In the genomic region with DNA sequence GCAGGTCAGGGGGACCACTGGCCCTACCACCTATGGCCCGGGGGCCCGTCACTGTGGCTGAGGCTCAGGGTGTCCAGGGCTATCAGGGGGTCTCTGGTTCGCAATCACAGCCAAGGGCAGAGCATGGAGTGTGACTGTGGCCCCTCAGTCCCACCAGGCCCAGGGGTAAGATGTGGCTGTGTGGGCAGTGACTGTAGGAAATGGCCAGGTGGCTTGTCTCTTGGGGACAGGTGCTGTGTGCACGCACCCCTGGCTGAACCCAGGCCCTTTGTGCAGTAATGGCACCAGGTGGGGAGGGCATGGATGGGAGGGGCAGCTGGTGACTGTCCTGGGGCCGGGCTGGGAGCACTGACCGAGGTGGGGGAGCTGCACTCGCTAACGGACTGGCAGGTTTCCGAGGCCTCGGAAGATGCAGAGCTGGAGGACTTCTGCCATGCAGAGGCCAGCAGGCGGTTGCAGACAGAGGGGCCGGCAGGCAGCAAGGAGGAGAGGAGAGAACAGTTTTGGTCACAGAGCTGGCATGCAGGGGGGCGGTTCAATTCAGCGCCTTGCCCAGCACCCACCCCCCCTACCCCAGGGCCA, we compare ENCODE assay signal across 10 cellular contexts. TPM values are rescaled to one million over a fixed set of nuclear protein-coding genes. Genes with fewer than 3 reads are reported as not detected.
"Had no signal": no experiment of that assay in that cellular context is flagged by ENCODE, and none has a peak within 500 bp of the region (broad histone marks: within the 10 kb centered on the region; RNA-seq: fewer than 3 reads in every experiment).

No MANE protein-coding gene starts in this region.

- H3K27ac ChIP-seq: ovary, thoracic aorta had no signal

- DNase-seq: activated naive CD4-positive, alpha-beta T cell treated with anti-CD3 and anti-CD28 coated beads, Interleukin-2, amount 10 ng/mL, durations not matched to agents 7 days and 5 days; activated T-cell treated with anti-CD3 and anti-CD28 coated beads for 4 hours; stimulated activated CD4-positive, alpha-beta T cell treated with anti-CD3 and anti-CD28 coated beads, Interleukin-12 subunit alpha, Interleukin-12 subunit beta, amount 100 ng/mL, for 4 hours; stimulated activated CD4-positive, alpha-beta T cell treated with anti-CD3 and anti-CD28 coated beads, Interleukin-2, amount 100 ng/mL, for 24 hours; T-helper 9 cell had no signal

- ATAC-seq: activated CD4-positive, CD25-positive, alpha-beta regulatory T cell treated with anti-CD3 and anti-CD28 coated beads, Interleukin-2, amount 50 U/mL, for 24 hours had no signal

RNA-seq across cellular contexts. Expression of a gene that starts 18.8 kb away (rescaled TPM):
- total RNA-seq: activated CD8-positive, alpha-beta memory T cell treated with anti-CD3 and anti-CD28 coated beads for 36 hours; activated T-helper 2 cell treated with anti-CD3 and anti-CD28 coated beads, Interferon-gamma antibody, Interleukin-2, Interleukin-4, amounts not matched to agents 10 μg/mL and 5 μg/mL and 100 μg/mL, durations not matched to agents 14 hours and 24 hours and 36 hours had no signal
